In the genomic region with DNA sequence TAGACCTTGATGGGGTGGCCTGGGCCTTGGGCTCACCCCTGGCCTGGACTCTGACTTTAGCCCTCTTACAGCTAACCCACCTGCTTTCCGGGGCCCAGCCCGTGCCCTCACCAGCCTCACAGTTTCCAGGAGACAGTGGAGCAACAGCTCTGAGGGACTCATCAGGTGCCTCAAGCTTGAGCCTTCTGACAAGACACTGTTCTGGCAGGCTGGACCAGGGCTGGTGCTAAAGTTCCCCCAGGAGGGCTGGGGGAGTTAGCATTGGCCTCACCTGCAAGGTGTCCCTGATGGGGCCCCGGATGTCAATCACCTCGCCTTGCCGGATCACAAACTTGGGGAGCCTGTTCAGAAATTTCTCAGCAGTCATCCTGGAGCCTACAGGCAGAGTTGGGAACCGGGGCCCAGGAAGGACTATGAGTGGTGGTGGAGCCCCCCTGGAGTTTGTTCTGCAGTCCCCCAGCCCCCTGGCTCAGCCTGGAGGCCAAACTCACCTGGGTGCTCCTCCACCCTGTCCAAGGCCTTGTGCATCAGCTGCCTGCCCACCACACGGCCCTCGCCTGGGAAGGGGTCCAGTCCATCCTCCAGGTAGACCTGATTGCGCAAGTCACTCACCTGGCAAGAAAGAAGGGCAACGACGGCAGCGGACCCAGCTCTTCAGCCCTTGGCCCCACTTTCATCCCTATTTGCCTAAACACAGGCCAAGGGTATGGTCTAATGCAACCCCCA, we compare ENCODE assay signal across 9 cellular contexts. TPM values are rescaled to one million over a fixed set of nuclear protein-coding genes. Genes with fewer than 3 reads are reported as not detected.
DNase-seq lines count a peak whose midpoint lies in the region; TF ChIP-seq lines count a peak whose summit lies in the region.
"Had no signal": no experiment of that assay in that cellular context is flagged by ENCODE, and none has a peak within 500 bp of the region (broad histone marks: within the 10 kb centered on the region; RNA-seq: fewer than 3 reads in every experiment).

No MANE protein-coding gene starts in this region.

- H3K79me2 ChIP-seq in OCI-LY1 (ENCODE audit: insufficient read depth, low read length), result no peaks in the 10 kb centered on the region
- peaks cover 46% of the 10 kb centered on the region for H3K79me2 ChIP-seq in osteoblast (ENCODE audit: insufficient read depth, low read length)

- H3K9me2 ChIP-seq in OCI-LY1 (ENCODE audit: low read depth, low read length), result no peaks in the 10 kb centered on the region

- peaks cover 20% of the 10 kb centered on the region; the same call in 1 of the 2 replicates for H3F3A ChIP-seq in OCI-LY1 (ENCODE audit: insufficient read depth, low read length)

- no peaks in the 10 kb centered on the region for H3K9me3 Mint-ChIP-seq in CD4-positive, alpha-beta memory T cell

- TF ChIP-seq CTCF in OCI-LY1 (IDR thresholded peaks at IDR 0.05; ENCODE audit: low read length), result no peak
- no peak for TF ChIP-seq CTCF in osteoblast (IDR thresholded peaks at IDR 0.05; ENCODE audit: extremely low read depth, low read depth, low read length)

- H3K36me3 ChIP-seq in CD4-positive, alpha-beta memory T cell (ENCODE audit: insufficient read depth, low read length), result peaks cover 12% of the 10 kb centered on the region
- peaks cover 21% of the 10 kb centered on the region; the same call in 1 of the 2 replicates for H3K36me3 ChIP-seq in OCI-LY1 (ENCODE audit: insufficient read depth, low read length)
- peaks cover 29% of the 10 kb centered on the region for H3K36me3 ChIP-seq in osteoblast (ENCODE audit: insufficient read depth, low read length)
- H3K36me3 ChIP-seq in SJCRH30, result no peaks in the 10 kb centered on the region

- peak overlapping the region; percentile 3; the same call in 1 of the 2 replicates for H3K9ac ChIP-seq in OCI-LY1 (ENCODE audit: low read length)

- H3K27me3 Mint-ChIP-seq in CD4-positive, alpha-beta memory T cell, result no peaks in the 10 kb centered on the region

- H3K4me1 ChIP-seq in CD4-positive, alpha-beta memory T cell (ENCODE audit: insufficient read depth, low read length), result peaks cover 94% of the 10 kb centered on the region
- H3K4me1 ChIP-seq in OCI-LY1 (ENCODE audit: insufficient read depth, low read length, severe bottlenecking), result peaks cover 83% of the 10 kb centered on the region
- H3K4me1 ChIP-seq in osteoblast (ENCODE audit: insufficient read depth, low read length), result peaks cover 62% of the 10 kb centered on the region
- peaks cover 33% of the 10 kb centered on the region for H3K4me1 ChIP-seq in SJCRH30

- POLR2A ChIA-PET in CD4-positive, alpha-beta memory T cell (lab: Charles Lee; ENCODE audit: partially characterized antibody), result interaction anchor here (0.7 to 38.6 kb wide), 22 partner anchors 6 to 504 kb away, joined by 3 to 3358 read pairs (median 9); a partner anchor contains a TSS

- H3K4me2 ChIP-seq in OCI-LY1 (ENCODE audit: low read length) (no peak overlapping the region; the same call in 1 of the 2 replicates), osteoblast (ENCODE audit: insufficient read depth, low read length) (peak overlapping the region; percentile 28)

- peaks cover 60 to 96% (median 79%) of the 10 kb centered on the region in 4 donors for H3K4me1 Mint-ChIP-seq in CD4-positive, alpha-beta memory T cell

- intact Hi-C loops in CD4-positive, alpha-beta memory T cell (cut with micrococcal nuclease), result loop anchor here (1.0 to 2.0 kb wide), 4 partner anchors 8 to 133 kb away; a partner anchor contains a TSS

- H2AFZ ChIP-seq in OCI-LY1 (ENCODE audit: low read length) (no peak overlapping the region), osteoblast (ENCODE audit: low read length) (no peak overlapping the region)

- peak overlapping the region; percentile 91 for H3K27ac ChIP-seq in CD4-positive, alpha-beta memory T cell (ENCODE audit: low read depth, low read length)
- H3K27ac ChIP-seq in OCI-LY1 (ENCODE audit: low read depth, low read length, poor library complexity, severe bottlenecking) (peak overlapping the region; percentile 100), caudate nucleus (ENCODE audit: low read depth, low read length) (peak overlapping the region; percentile 39), osteoblast (ENCODE audit: low read depth, low read length) (peak overlapping the region; percentile 66), SJCRH30 (no peak overlapping the region)

- H3K9me3 ChIP-seq in CD4-positive, alpha-beta memory T cell (ENCODE audit: control insufficient read depth in 1 of 2, low read length in 2 of 2), result no peaks in the 10 kb centered on the region
- no peaks in the 10 kb centered on the region for H3K9me3 ChIP-seq in OCI-LY1 (ENCODE audit: low read length)
- H3K9me3 ChIP-seq in osteoblast (ENCODE audit: low read depth, low read length), result no peaks in the 10 kb centered on the region
- H3K9me3 ChIP-seq in SJCRH30 (replicated peaks), result no peaks in the 10 kb centered on the region

- no peak for DNase-seq in CD4-positive, alpha-beta memory T cell
- DNase-seq in caudate nucleus (lab: John Stamatoyannopoulos, UW), result no peak
- DNase-seq in osteoblast (ENCODE audit: insufficient read length, low spot score, missing footprints), result peak; percentile 78
- no peak for DNase-seq in SJCRH30
- no peak for DNase-seq in amniotic stem cell (lab: John Stamatoyannopoulos, UW)
- DNase-seq in NCI-H82 (lab: John Stamatoyannopoulos, UW), result no peak
- DNase-seq in midbrain (lab: John Stamatoyannopoulos, UW), result no peak

- peaks cover 9 to 36% of the 10 kb centered on the region in 2 donors for H3K36me3 Mint-ChIP-seq in CD4-positive, alpha-beta memory T cell

- H4K20me1 ChIP-seq in OCI-LY1 (ENCODE audit: insufficient read depth, low read length) (no peaks in the 10 kb centered on the region), osteoblast (ENCODE audit: insufficient read depth, low read length) (peaks cover 25% of the 10 kb centered on the region)

- H3K4me3 ChIP-seq in CD4-positive, alpha-beta memory T cell (ENCODE audit: low read length in 2 of 2), result peak overlapping the region; percentile 38 to 50
- no peak overlapping the region for H3K4me3 ChIP-seq in OCI-LY1 (ENCODE audit: low read depth, low read length, poor library complexity, severe bottlenecking)
- no peak overlapping the region for H3K4me3 ChIP-seq in osteoblast (ENCODE audit: insufficient read depth, low read length)
- H3K4me3 ChIP-seq in SJCRH30, result no peak overlapping the region

- H3K27ac Mint-ChIP-seq in CD4-positive, alpha-beta memory T cell, result peak overlapping the region; percentile 94 to 100 (median 99)

- no peaks in the 10 kb centered on the region for H3K27me3 ChIP-seq in CD4-positive, alpha-beta memory T cell (ENCODE audit: insufficient read depth, low read length)
- H3K27me3 ChIP-seq in OCI-LY1 (ENCODE audit: insufficient read depth, low read length) (no peaks in the 10 kb centered on the region), osteoblast (ENCODE audit: insufficient read depth, low read length) (no peaks in the 10 kb centered on the region), SJCRH30 (no peaks in the 10 kb centered on the region)

- peak overlapping the region; percentile 82 to 94 (median 89) for H3K4me3 Mint-ChIP-seq in CD4-positive, alpha-beta memory T cell

- CTCF ChIA-PET in CD4-positive, alpha-beta memory T cell (lab: Charles Lee; ENCODE audit: partially characterized antibody), result interaction anchor here (1.1 to 21.6 kb wide), 18 partner anchors 7 to 139 kb away, joined by 3 to 1027 read pairs (median 14); a partner anchor contains a TSS

RNA-seq across cellular contexts. Expression of a gene that starts 4.1 kb away (rescaled TPM):
- total RNA-seq in CD4-positive, alpha-beta memory T cell, result 100 to 1,000 TPM; 293 to 305 TPM
- 1,000 to 10,000 TPM in 1 of 2 donors, 100 to 1,000 TPM in 1; 979 to 1,531 TPM for polyA plus RNA-seq in CD4-positive, alpha-beta memory T cell
- total RNA-seq in osteoblast, result 29.2 and 30.8 TPM in 2 replicates
- total RNA-seq in SJCRH30 (2014; rRNA removed; shearing (Covaris generic)), result 41.5 and 43.4 TPM in 2 replicates

RNA-seq across cellular contexts. Expression of a gene that starts 22.4 kb away (rescaled TPM):
- 100 to 1,000 TPM; 115 to 117 TPM for total RNA-seq in CD4-positive, alpha-beta memory T cell
- 10 to 100 TPM; 13.3 to 17.4 TPM for polyA plus RNA-seq in CD4-positive, alpha-beta memory T cell
- 5.8 and 6.2 TPM in 2 replicates for total RNA-seq in osteoblast
- 3.5 and 5.3 TPM in 2 replicates for total RNA-seq in SJCRH30 (2014; rRNA removed; shearing (Covaris generic))

RNA-seq across cellular contexts. Expression of a gene that starts 33.7 kb away (rescaled TPM):
- total RNA-seq in CD4-positive, alpha-beta memory T cell, result 1,000 to 10,000 TPM; 1,302 to 1,324 TPM
- polyA plus RNA-seq in CD4-positive, alpha-beta memory T cell, result over 10,000 TPM in 1 of 2 donors, 1,000 to 10,000 TPM in 1; 8,660 to 12,303 TPM
- total RNA-seq in osteoblast, result not detected in 2 replicates
- not detected in 2 replicates for total RNA-seq in SJCRH30 (2014; rRNA removed; shearing (Covaris generic))
- total RNA-seq: NCI-H460 had no signal

RNA-seq across cellular contexts. Expression of a gene that starts 50.0 kb away (rescaled TPM):
- total RNA-seq in CD4-positive, alpha-beta memory T cell, result 10 to 100 TPM; 20.4 to 21.9 TPM
- 1 to 10 TPM; 6.7 to 9.4 TPM for polyA plus RNA-seq in CD4-positive, alpha-beta memory T cell
- 8.0 and 9.1 TPM in 2 replicates for total RNA-seq in osteoblast
- 34.8 and 39.1 TPM in 2 replicates for total RNA-seq in SJCRH30 (2014; rRNA removed; shearing (Covaris generic))

Comparison
In these comparisons a context has a peak if more than half of its experiments do, and no peak if none do; other contexts are left out.
1. H3K4me3 ChIP-seq: peak in CD4-positive, alpha-beta memory T cell (2 of 2); none in OCI-LY1 (single experiment), osteoblast (single experiment) and SJCRH30 (single experiment).
2. RNA of a gene that starts 22.4 kb away (total RNA-seq): 115 to 117 TPM in CD4-positive, alpha-beta memory T cell; 5.8 to 6.2 TPM in osteoblast and 3.5 to 5.3 TPM in SJCRH30; every median in the first group is over 10 times any median in the second.
3. RNA of a gene that starts 33.7 kb away (total RNA-seq): 1,302 to 1,324 TPM in CD4-positive, alpha-beta memory T cell; not detected in osteoblast and not detected in SJCRH30; every median in the first group is over 1,000 times any median in the second.